8 cellular contexts compared by ENCODE assay signal in the genomic region with DNA sequence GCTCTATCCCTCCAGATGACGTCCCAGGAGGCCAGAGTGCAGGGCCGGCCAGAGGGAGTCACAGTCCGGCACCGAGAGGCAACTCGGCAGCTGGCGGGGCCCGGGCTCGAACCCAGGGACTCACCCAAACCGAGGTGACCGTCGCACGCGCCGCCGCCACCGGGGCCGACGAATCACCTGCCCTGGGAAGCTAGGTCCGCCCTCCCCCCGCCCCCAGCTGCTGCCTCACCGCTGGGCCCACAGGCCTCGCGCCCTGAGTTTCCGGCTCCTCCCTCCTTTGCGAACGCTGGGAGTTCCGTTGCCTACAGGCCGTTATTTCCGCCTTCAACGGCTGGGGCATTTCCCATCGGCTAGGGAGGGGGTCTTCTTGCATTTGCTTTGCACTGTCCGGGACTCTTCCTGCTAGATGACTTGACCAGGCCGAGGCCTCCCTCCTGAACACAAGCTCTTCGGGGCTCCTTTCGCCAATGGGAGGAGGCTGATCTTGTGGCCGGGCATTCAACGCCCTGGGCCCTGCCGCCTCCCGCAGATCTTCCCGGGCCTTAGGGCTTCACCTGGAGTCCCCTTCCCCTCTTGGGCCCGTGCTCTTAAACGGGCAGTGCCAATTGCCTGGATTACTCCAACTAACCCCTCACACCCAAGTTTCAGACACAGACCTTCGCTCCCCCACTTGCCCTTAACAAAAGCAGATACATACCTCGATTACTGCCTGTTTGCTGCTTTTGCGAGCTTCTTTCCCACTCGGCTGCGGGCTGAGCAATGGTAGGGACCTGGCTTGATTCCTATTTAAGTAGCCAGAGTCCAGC. TPM values are rescaled to one million over a fixed set of nuclear protein-coding genes. Genes with fewer than 3 reads are reported as not detected.
DNase-seq lines count a peak whose midpoint lies in the region; TF ChIP-seq lines count a peak whose summit lies in the region.

A gene (minus strand): TSS at position 184 of the 806 bp plus-strand sequence. CDS start 4,674 bp downstream, outside the sequence.

- POLR2A ChIA-PET in HEK293T (lab: Yijun Ruan, JAX) = interaction anchor here (0.9 to 3.6 kb wide), 16 partner anchors 9 to 588 kb away, joined by 3 to 93 read pairs (median 4); a partner anchor contains a TSS

- H3K4me1 ChIP-seq in suprapubic skin = peaks cover 21% of the 10 kb centered on the region

- H3K36me3 Mint-ChIP-seq in activated naive CD4-positive, alpha-beta T cell treated with anti-CD3 and anti-CD28 coated beads, Interleukin-2, amount 50 U/mL, for 24 hours = peaks cover 9% of the 10 kb centered on the region

- no peaks in the 10 kb centered on the region for H3K9me3 ChIP-seq in suprapubic skin

- H3K36me3 ChIP-seq in suprapubic skin = no peaks in the 10 kb centered on the region

- no peak for TF ChIP-seq EP300 in suprapubic skin (IDR thresholded peaks at IDR 0.05)

- DNase-seq in GDM1 (lab: John Stamatoyannopoulos, UW) (peak; percentile 97), HEK293T (ENCODE audit: extremely low spot score) (peak; percentile 98), NB4 (ENCODE audit: low read depth) (peak; percentile 99), SKM-1 (lab: John Stamatoyannopoulos, UW; ENCODE audit: unreplicated experiment) (peak; percentile 86), globus pallidus (ENCODE audit: low spot score) (peak; percentile 93), occipital lobe (lab: John Stamatoyannopoulos, UW) (peak; percentile 91), suprapubic skin (ENCODE audit: low spot score in 2 of 2) (peak; percentile 97)

- peak within 1 kb of the TSS; percentile 89 for H3K4me3 ChIP-seq in NB4 (ENCODE audit: low read depth, low read length)
- H3K4me3 ChIP-seq in suprapubic skin = peak within 1 kb of the TSS; percentile 71

- H3K27me3 Mint-ChIP-seq in activated naive CD4-positive, alpha-beta T cell treated with anti-CD3 and anti-CD28 coated beads, Interleukin-2, amount 50 U/mL, for 24 hours = no peaks in the 10 kb centered on the region

- CTCF ChIA-PET in HEK293T (lab: Yijun Ruan, JAX) = interaction anchor here (0.6 to 1.3 kb wide), 5 partner anchors 9 to 47 kb away, joined by 3 to 8 read pairs (median 3); a partner anchor contains a TSS

- 1% methylated on average over 16 of the region's 47 CpGs for WGBS in suprapubic skin

- peaks cover 28% of the 10 kb centered on the region for H3K4me1 Mint-ChIP-seq in activated naive CD4-positive, alpha-beta T cell treated with anti-CD3 and anti-CD28 coated beads, Interleukin-2, amount 50 U/mL, for 24 hours

- peak; percentile 87 for TF ChIP-seq POLR2A in NB4 (IDR thresholded peaks at IDR 0.05; ENCODE audit: extremely low read depth, insufficient read length)
- TF ChIP-seq POLR2A in suprapubic skin (IDR thresholded peaks at IDR 0.05) = no peak

- no peak for TF ChIP-seq CTCF in NB4 (IDR thresholded peaks at IDR 0.05; ENCODE audit: low read depth, low read length)
- TF ChIP-seq CTCF in suprapubic skin (IDR thresholded peaks at IDR 0.05) = no peak

- peak within 1 kb of the TSS; percentile 95 for H3K27ac Mint-ChIP-seq in activated naive CD4-positive, alpha-beta T cell treated with anti-CD3 and anti-CD28 coated beads, Interleukin-2, amount 50 U/mL, for 24 hours

- H3K27me3 ChIP-seq in suprapubic skin = no peaks in the 10 kb centered on the region

- H3K27ac ChIP-seq in suprapubic skin = peak within 1 kb of the TSS; percentile 90

- peak within 1 kb of the TSS; percentile 97 for H3K4me3 Mint-ChIP-seq in activated naive CD4-positive, alpha-beta T cell treated with anti-CD3 and anti-CD28 coated beads, Interleukin-2, amount 50 U/mL, for 24 hours

- no peaks in the 10 kb centered on the region for H3K9me3 Mint-ChIP-seq in activated naive CD4-positive, alpha-beta T cell treated with anti-CD3 and anti-CD28 coated beads, Interleukin-2, amount 50 U/mL, for 24 hours

TF ChIP-seq in HEK293T, 16 proteins besides CTCF, POLR2A, EP300 and RAD21:
- TF ChIP-seq HDGF (IDR thresholded peaks at IDR 0.05; ENCODE audit: borderline replicate concordance) (peak; percentile 83; the same call in 1 of the 2 replicates), ELF4 (IDR thresholded peaks at IDR 0.05) (peak; percentile 65), L3MBTL2 (conservative IDR thresholded peaks at IDR 0.05) (peak; percentile 49; the same call in 1 of the 2 replicates), FOXM1 (IDR thresholded peaks at IDR 0.05; ENCODE audit: borderline replicate concordance) (peak; percentile 75), ZNF384 (IDR thresholded peaks at IDR 0.05) (no peak)

RNA-seq across cellular contexts. Expression of the gene that starts here (rescaled TPM):
- 26.0 TPM for total RNA-seq in occipital lobe
- total RNA-seq in suprapubic skin = 10 to 100 TPM; 12.8 to 31.7 (median 17.5) TPM

Comparison
In these comparisons a context has a peak if more than half of its experiments do, and no peak if none do; other contexts are left out.
1. Peak in every context shown above with its lines: DNase-seq, H3K4me3 ChIP-seq and H3K27ac ChIP-seq.